8 cellular contexts compared by ENCODE assay signal in genomic region chr6:131136021-131136847, GRCh38. TPM values are rescaled to one million over a fixed set of nuclear protein-coding genes. Genes with fewer than 3 reads are reported as not detected.
A peak's percentile ranks its signal among the peaks of the same experiment; 100 is the strongest.
DNase-seq lines count a peak whose midpoint lies in the region; ATAC-seq and TF ChIP-seq lines count a peak whose summit lies in the region.

No MANE protein-coding gene starts in this region.

- intact Hi-C loops in ovary (cut with DNase I): no loop called here

- H3K9me3 Mint-ChIP-seq in activated CD8-positive, alpha-beta T cell treated with anti-CD3 and anti-CD28 coated beads, Interleukin-2, amount 10 ng/mL, durations not matched to agents 7 days and 5 days (ENCODE audit: insufficient read depth): no peaks in the 10 kb centered on the region

- TF ChIP-seq POLR2A in ovary (IDR thresholded peaks at IDR 0.05): no peak

- no peaks in the 10 kb centered on the region for H3K27me3 ChIP-seq in ovary

- TF ChIP-seq EP300 in ovary (IDR thresholded peaks at IDR 0.05): no peak

- no peaks in the 10 kb centered on the region for H3K9me3 ChIP-seq in ovary

- no peak for TF ChIP-seq CTCF in ovary (IDR thresholded peaks at IDR 0.05)

- H3K4me1 ChIP-seq in ovary (ENCODE audit: insufficient read depth): peaks cover 3% of the 10 kb centered on the region

- WGBS in ovary, 3 donors: 4 to 5% (median 4%) methylated on average over 19 of the region's 19 CpGs

- H3K4me1 Mint-ChIP-seq in activated CD8-positive, alpha-beta T cell treated with anti-CD3 and anti-CD28 coated beads, Interleukin-2, amount 10 ng/mL, durations not matched to agents 7 days and 5 days (ENCODE audit: low read depth): peaks cover 19% of the 10 kb centered on the region

- DNase-seq in EL (peak; percentile 55), germinal center (ENCODE audit: low spot score) (peak; percentile 8), ovary (peak in 3 of 5 donors; percentile 31 to 35 (median 33)), NCI-H2107 (lab: John Stamatoyannopoulos, UW) (no peak), kidney tubule cell (ENCODE audit: low spot score) (no peak), SKM-1 (lab: John Stamatoyannopoulos, UW; ENCODE audit: unreplicated experiment) (no peak)
- no peak for DNase-seq in activated CD8-positive, alpha-beta T cell treated with anti-CD3 and anti-CD28 coated beads, Interleukin-2, amount 10 ng/mL, durations not matched to agents 7 days and 5 days

- CTCF ChIA-PET in activated CD8-positive, alpha-beta T cell treated with anti-CD3 and anti-CD28 coated beads, Interleukin-2, amount 10 ng/mL, durations not matched to agents 7 days and 5 days (lab: Charles Lee): no interaction called here

- peak overlapping the region; percentile 93 for H3K27ac Mint-ChIP-seq in activated CD8-positive, alpha-beta T cell treated with anti-CD3 and anti-CD28 coated beads, Interleukin-2, amount 10 ng/mL, durations not matched to agents 7 days and 5 days

- H3K27me3 Mint-ChIP-seq in activated CD8-positive, alpha-beta T cell treated with anti-CD3 and anti-CD28 coated beads, Interleukin-2, amount 10 ng/mL, durations not matched to agents 7 days and 5 days (ENCODE audit: low read depth): peaks cover 5% of the 10 kb centered on the region

- POLR2A ChIA-PET in activated CD8-positive, alpha-beta T cell treated with anti-CD3 and anti-CD28 coated beads, Interleukin-2, amount 10 ng/mL, durations not matched to agents 7 days and 5 days (lab: Charles Lee): no interaction called here

- H3K4me3 ChIP-seq in ovary: peak overlapping the region; percentile 77

- H3K36me3 Mint-ChIP-seq in activated CD8-positive, alpha-beta T cell treated with anti-CD3 and anti-CD28 coated beads, Interleukin-2, amount 10 ng/mL, durations not matched to agents 7 days and 5 days (ENCODE audit: low read depth): peaks cover 7% of the 10 kb centered on the region

- ATAC-seq in HG02870 (IDR thresholded peaks at IDR 0.05; ENCODE audit: unreplicated experiment): peak; percentile 7
- ATAC-seq in activated CD8-positive, alpha-beta T cell treated with anti-CD3 and anti-CD28 coated beads, Interleukin-2, amount 10 ng/mL, durations not matched to agents 7 days and 5 days: peak; percentile 4

- peak overlapping the region; percentile 82 for H3K4me3 Mint-ChIP-seq in activated CD8-positive, alpha-beta T cell treated with anti-CD3 and anti-CD28 coated beads, Interleukin-2, amount 10 ng/mL, durations not matched to agents 7 days and 5 days

- H3K27ac ChIP-seq in ovary: peak overlapping the region; percentile 95 to 96

- H3K36me3 ChIP-seq in ovary: no peaks in the 10 kb centered on the region

RNA-seq across cellular contexts. Expression of gene AKAP7, which starts 1.0 kb away (rescaled TPM):
- 1 to 10 TPM; 7.8 to 9.1 TPM for total RNA-seq in activated CD8-positive, alpha-beta T cell treated with anti-CD3 and anti-CD28 coated beads, Interleukin-2, amount 10 ng/mL, durations not matched to agents 7 days and 5 days
- total RNA-seq in ovary: 10 to 100 TPM; 17.1 to 38.5 (median 32.4) TPM
- 10 to 100 TPM in 1 of 2 donors, 1 to 10 TPM in 1; 8.4 to 12.0 TPM for polyA plus RNA-seq in ovary

Comparison
In these comparisons a context has a peak if more than half of its experiments do, and no peak if none do; other contexts are left out.
1. DNase-seq: peak in EL (single experiment), germinal center (single experiment) and ovary (3 of 5); none in activated CD8-positive, alpha-beta T cell treated with anti-CD3 and anti-CD28 coated beads, Interleukin-2, amount 10 ng/mL, durations not matched to agents 7 days and 5 days (single experiment), NCI-H2107 (single experiment), kidney tubule cell (single experiment) and SKM-1 (single experiment).